Comparison of ENCODE assay signal across 22 cellular contexts in the genomic region with DNA sequence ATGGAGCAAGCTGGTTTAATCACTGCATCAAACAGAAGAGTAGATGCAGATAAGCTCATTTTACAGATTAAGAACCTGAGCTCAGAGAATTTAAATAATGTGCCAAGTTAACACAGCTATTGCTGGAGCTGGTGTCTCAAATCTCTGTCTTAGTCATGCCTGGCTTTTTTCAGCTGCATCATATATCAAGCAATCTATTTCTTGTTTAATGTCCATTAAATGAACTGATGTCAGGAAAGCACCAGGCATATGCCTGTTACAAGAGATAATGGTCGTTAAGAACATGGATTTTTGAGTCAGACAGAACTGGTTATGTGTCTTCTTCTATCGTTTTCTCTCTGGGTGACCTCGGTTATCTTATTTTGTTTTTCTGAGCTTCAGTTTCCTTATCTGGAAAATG. TPM values are rescaled to one million over a fixed set of nuclear protein-coding genes. Genes with fewer than 3 reads are reported as not detected.
"Had no signal": no experiment of that assay in that cellular context is flagged by ENCODE, and none has a peak within 500 bp of the region (broad histone marks: within the 10 kb centered on the region; RNA-seq: fewer than 3 reads in every experiment).

No MANE protein-coding gene starts in this region.

- H3K27ac ChIP-seq: HL-60, KMS-11, RWPE1 had no signal

- ATAC-seq: K562, Panc1, T-cell had no signal

- H3K4me2 ChIP-seq: KMS-11 had no signal

- H3K4me3 ChIP-seq: K562 had no signal

- H3K9ac ChIP-seq: KMS-11 had no signal

- DNase-seq: Kasumi-1, MM.1S, NCI-H1092 treated with DMSO at 0.1 percent for 48 hours, NCI-H1436, NCI-H187, NCI-H2029 treated with DMSO at 0.1 percent for 48 hours, NCI-H2171 treated with DMSO at 0.1 percent for 48 hours, NCI-H345, NCI-H446 treated with DMSO at 0.1 percent for 48 hours, NCI-H510A treated with DMSO at 0.1 percent for 48 hours, NCI-H526, SHP77, SW 1271, T-cell had no signal

RNA-seq across cellular contexts. Expression of a gene that starts 59.8 kb away (rescaled TPM):
- total RNA-seq: M059J, SK-MEL-5 had no signal
- polyA plus RNA-seq: IgD-negative memory B cell, K562 had no signal
